Comparison of ENCODE assay signal across 12 cellular contexts in genomic region chr6:36578030-36578825, GRCh38. TPM values are rescaled to one million over a fixed set of nuclear protein-coding genes. Genes with fewer than 3 reads are reported as not detected.
DNase-seq lines count a peak whose midpoint lies in the region; ATAC-seq and TF ChIP-seq lines count a peak whose summit lies in the region.
"Had no signal": no experiment of that assay in that cellular context is flagged by ENCODE, and none has a peak within 500 bp of the region (broad histone marks: within the 10 kb centered on the region; RNA-seq: fewer than 3 reads in every experiment).

No MANE protein-coding gene starts in this region.

- H3K36me3 Mint-ChIP-seq in activated naive CD8-positive, alpha-beta T cell treated with anti-CD3 and anti-CD28 coated beads, Interleukin-2, amount 10 ng/mL, durations not matched to agents 7 days and 5 days: no peaks in the 10 kb centered on the region
- no peaks in the 10 kb centered on the region for H3K36me3 Mint-ChIP-seq in activated naive CD8-positive, alpha-beta T cell treated with anti-CD3 and anti-CD28 coated beads for 36 hours
- H3K36me3 Mint-ChIP-seq in central memory CD8-positive, alpha-beta T cell (ENCODE audit: insufficient read depth): peaks cover 2% of the 10 kb centered on the region
- no peaks in the 10 kb centered on the region for H3K36me3 Mint-ChIP-seq in neural crest cell (ENCODE audit: low read depth)
- H3K36me3 Mint-ChIP-seq: T-cell had no signal

- no peak overlapping the region for H3K4me3 ChIP-seq in dorsolateral prefrontal cortex
- H3K4me3 ChIP-seq: heart right ventricle had no signal

- peaks cover 2% of the 10 kb centered on the region for H3K4me1 Mint-ChIP-seq in activated naive CD8-positive, alpha-beta T cell treated with anti-CD3 and anti-CD28 coated beads, Interleukin-2, amount 10 ng/mL, durations not matched to agents 7 days and 5 days
- H3K4me1 Mint-ChIP-seq in activated naive CD8-positive, alpha-beta T cell treated with anti-CD3 and anti-CD28 coated beads for 36 hours: no peaks in the 10 kb centered on the region
- H3K4me1 Mint-ChIP-seq in central memory CD8-positive, alpha-beta T cell: peaks cover 4% of the 10 kb centered on the region
- peaks cover 20% of the 10 kb centered on the region for H3K4me1 Mint-ChIP-seq in neural crest cell

- POLR2A ChIA-PET in activated naive CD8-positive, alpha-beta T cell treated with anti-CD3 and anti-CD28 coated beads, Interleukin-2, amount 10 ng/mL, durations not matched to agents 7 days and 5 days (lab: Charles Lee): interaction anchor here (0.7 kb wide), 1 partner anchor 57 kb away, joined by 3 read pairs; no protein-coding TSS in a partner anchor

- peak overlapping the region; percentile 31 for H3K27ac Mint-ChIP-seq in activated naive CD8-positive, alpha-beta T cell treated with anti-CD3 and anti-CD28 coated beads, Interleukin-2, amount 10 ng/mL, durations not matched to agents 7 days and 5 days
- H3K27ac Mint-ChIP-seq in activated naive CD8-positive, alpha-beta T cell treated with anti-CD3 and anti-CD28 coated beads for 36 hours: no peak overlapping the region
- peak overlapping the region; percentile 61 for H3K27ac Mint-ChIP-seq in central memory CD8-positive, alpha-beta T cell (ENCODE audit: low read depth)
- H3K27ac Mint-ChIP-seq in neural crest cell (ENCODE audit: unreplicated experiment): peak overlapping the region; percentile 84
- H3K27ac Mint-ChIP-seq: activated CD4-positive, alpha-beta T cell treated with anti-CD3 and anti-CD28 coated beads, Interleukin-2, amount 10 ng/mL, durations not matched to agents 24 days and 14 days; activated T-cell treated with anti-CD3 and anti-CD28 coated beads, Interleukin-2, amount 50 U/mL, for 72 hours; T-cell had no signal

- ATAC-seq in activated naive CD8-positive, alpha-beta T cell treated with anti-CD3 and anti-CD28 coated beads, Interleukin-2, amount 10 ng/mL, durations not matched to agents 7 days and 5 days (ENCODE audit: low read depth): no peak
- ATAC-seq in central memory CD8-positive, alpha-beta T cell (replicated peaks; ENCODE audit: extremely low read depth, poor library complexity, severe bottlenecking): no peak
- no peak for ATAC-seq in GM19351 (IDR thresholded peaks at IDR 0.05; ENCODE audit: unreplicated experiment)
- ATAC-seq: activated T-cell treated with anti-CD3 and anti-CD28 coated beads, Interleukin-2, amount 50 U/mL, for 72 hours; T-cell had no signal

- H3K4me3 Mint-ChIP-seq in activated naive CD8-positive, alpha-beta T cell treated with anti-CD3 and anti-CD28 coated beads, Interleukin-2, amount 10 ng/mL, durations not matched to agents 7 days and 5 days: no peak overlapping the region
- no peak overlapping the region for H3K4me3 Mint-ChIP-seq in activated naive CD8-positive, alpha-beta T cell treated with anti-CD3 and anti-CD28 coated beads for 36 hours
- H3K4me3 Mint-ChIP-seq in central memory CD8-positive, alpha-beta T cell: no peak overlapping the region
- peak overlapping the region; percentile 21 for H3K4me3 Mint-ChIP-seq in neural crest cell
- H3K4me3 Mint-ChIP-seq: activated CD4-positive, alpha-beta T cell treated with anti-CD3 and anti-CD28 coated beads, Interleukin-2, amount 10 ng/mL, durations not matched to agents 24 days and 14 days; activated T-cell treated with anti-CD3 and anti-CD28 coated beads, Interleukin-2, amount 50 U/mL, for 72 hours; T-cell had no signal

- H3K27me3 ChIP-seq in dorsolateral prefrontal cortex: no peaks in the 10 kb centered on the region
- H3K27me3 ChIP-seq: heart right ventricle had no signal

- H3K27me3 Mint-ChIP-seq in activated naive CD8-positive, alpha-beta T cell treated with anti-CD3 and anti-CD28 coated beads, Interleukin-2, amount 10 ng/mL, durations not matched to agents 7 days and 5 days: peaks cover 4% of the 10 kb centered on the region
- H3K27me3 Mint-ChIP-seq in activated naive CD8-positive, alpha-beta T cell treated with anti-CD3 and anti-CD28 coated beads for 36 hours: no peaks in the 10 kb centered on the region
- no peaks in the 10 kb centered on the region for H3K27me3 Mint-ChIP-seq in central memory CD8-positive, alpha-beta T cell
- H3K27me3 Mint-ChIP-seq in neural crest cell (ENCODE audit: low read depth): no peaks in the 10 kb centered on the region
- H3K27me3 Mint-ChIP-seq: activated CD4-positive, alpha-beta T cell treated with anti-CD3 and anti-CD28 coated beads, Interleukin-2, amount 10 ng/mL, durations not matched to agents 24 days and 14 days; T-cell had no signal

- peak overlapping the region in 1 of 59 donors; percentile 64 for H3K27ac ChIP-seq in dorsolateral prefrontal cortex

- no peak for TF ChIP-seq CTCF in neural crest cell (conservative IDR thresholded peaks at IDR 0.05)
- no peak for TF ChIP-seq CTCF in dorsolateral prefrontal cortex (IDR thresholded peaks at IDR 0.05 in 54 of 56, conservative IDR thresholded peaks at IDR 0.05 in 2 of 56; ENCODE audit: low read depth in 1 of 56, partially characterized antibody in 56 of 56)

- intact Hi-C loops in dorsolateral prefrontal cortex (cut with DNase I): no loop called here

- no peak for DNase-seq in activated naive CD8-positive, alpha-beta T cell treated with anti-CD3 and anti-CD28 coated beads, Interleukin-2, amount 10 ng/mL, durations not matched to agents 7 days and 5 days
- no peak for DNase-seq in activated naive CD8-positive, alpha-beta T cell treated with anti-CD3 and anti-CD28 coated beads for 36 hours
- DNase-seq in central memory CD8-positive, alpha-beta T cell (ENCODE audit: low spot score in 2 of 2): no peak
- DNase-seq in neural crest cell (ENCODE audit: low read depth, low spot score) (no peak), dorsolateral prefrontal cortex (no peak), MV-4-11 (lab: John Stamatoyannopoulos, UW) (no peak)
- no peak for DNase-seq in activated CD4-positive, alpha-beta T cell treated with anti-CD3 and anti-CD28 coated beads for 48 hours
- DNase-seq: activated CD4-positive, alpha-beta T cell treated with anti-CD3 and anti-CD28 coated beads, Interleukin-2, amount 10 ng/mL, durations not matched to agents 24 days and 14 days; activated T-cell treated with anti-CD3 and anti-CD28 coated beads, Interleukin-2, amount 50 U/mL, for 72 hours; heart right ventricle; T-cell had no signal

- no peaks in the 10 kb centered on the region for H3K9me3 Mint-ChIP-seq in activated naive CD8-positive, alpha-beta T cell treated with anti-CD3 and anti-CD28 coated beads, Interleukin-2, amount 10 ng/mL, durations not matched to agents 7 days and 5 days
- H3K9me3 Mint-ChIP-seq in activated naive CD8-positive, alpha-beta T cell treated with anti-CD3 and anti-CD28 coated beads for 36 hours: no peaks in the 10 kb centered on the region
- no peaks in the 10 kb centered on the region for H3K9me3 Mint-ChIP-seq in central memory CD8-positive, alpha-beta T cell
- H3K9me3 Mint-ChIP-seq in neural crest cell: no peaks in the 10 kb centered on the region
- H3K9me3 Mint-ChIP-seq: activated CD4-positive, alpha-beta T cell treated with anti-CD3 and anti-CD28 coated beads, Interleukin-2, amount 10 ng/mL, durations not matched to agents 24 days and 14 days; activated T-cell treated with anti-CD3 and anti-CD28 coated beads, Interleukin-2, amount 50 U/mL, for 72 hours; T-cell had no signal

RNA-seq across cellular contexts. Expression of gene SRSF3, which starts 15.9 kb away (rescaled TPM):
- 100 to 1,000 TPM; 389 to 396 TPM for total RNA-seq in activated naive CD8-positive, alpha-beta T cell treated with anti-CD3 and anti-CD28 coated beads, Interleukin-2, amount 10 ng/mL, durations not matched to agents 7 days and 5 days
- total RNA-seq in activated naive CD8-positive, alpha-beta T cell treated with anti-CD3 and anti-CD28 coated beads for 36 hours: 100 to 1,000 TPM; 585 to 589 TPM
- 611 and 636 TPM in 2 replicates for total RNA-seq in neural crest cell
- total RNA-seq in dorsolateral prefrontal cortex: 100 to 1,000 TPM; 108 to 194 (median 145) TPM

RNA-seq across cellular contexts. Expression of gene STK38, which starts 30.9 kb away (rescaled TPM):
- total RNA-seq in activated naive CD8-positive, alpha-beta T cell treated with anti-CD3 and anti-CD28 coated beads, Interleukin-2, amount 10 ng/mL, durations not matched to agents 7 days and 5 days: 10 to 100 TPM; 86.5 to 95.3 TPM
- 10 to 100 TPM; 21.5 to 23.1 TPM for total RNA-seq in activated naive CD8-positive, alpha-beta T cell treated with anti-CD3 and anti-CD28 coated beads for 36 hours
- total RNA-seq in neural crest cell (26.8 and 27.7 TPM in 2 replicates), dorsolateral prefrontal cortex (10 to 100 TPM in 106 of 120 experiments, 1 to 10 TPM in 14; 6.3 to 23.4 (median 13.6) TPM)
